In genomic region chrX:6644411-6644810, GRCh38 we compare ENCODE assay signal across 10 cellular contexts.
DNase-seq lines count a peak whose midpoint lies in the region; ATAC-seq, FAIRE-seq and TF ChIP-seq lines count a peak whose summit lies in the region.
"Had no signal": no experiment of that assay in that cellular context is flagged by ENCODE, and none has a peak within 500 bp of the region (broad histone marks: within the 10 kb centered on the region; RNA-seq: fewer than 3 reads in every experiment).

No MANE protein-coding gene starts in this region.

- H3K9me3 ChIP-seq in WERI-Rb-1 (ENCODE audit: severe bottlenecking): no peaks in the 10 kb centered on the region
- no peaks in the 10 kb centered on the region for H3K9me3 ChIP-seq in keratinocyte (ENCODE audit: control insufficient read depth, low read depth, low read length)

- dilution Hi-C loops in keratinocyte (cut with MboI; ENCODE audit: extremely low pct_ligation_motif_present, low sequenced_read_pairs): no loop called here

- H3K4me1 Mint-ChIP-seq in activated naive CD8-positive, alpha-beta T cell treated with anti-CD3 and anti-CD28 coated beads, Interleukin-2, amount 50 U/mL, for 24 hours: no peaks in the 10 kb centered on the region

- TF ChIP-seq CTCF in WERI-Rb-1 (IDR thresholded peaks at IDR 0.05; ENCODE audit: low read depth, low read length) (peak; percentile 42), keratinocyte (optimal IDR thresholded peaks at IDR 0.05 in 1 of 3, IDR thresholded peaks at IDR 0.05 in 1 of 3, conservative IDR thresholded peaks at IDR 0.05 in 1 of 3; ENCODE audit: extremely low read depth in 1 of 3, insufficient read depth in 2 of 3, low read length in 3 of 3) (peak in 2 of 3 experiments; percentile 20 to 25)

- no peaks in the 10 kb centered on the region for H3K4me1 ChIP-seq in keratinocyte (ENCODE audit: control insufficient read depth, extremely low read depth, insufficient read depth, low read length)

- H3K9me3 Mint-ChIP-seq in activated naive CD8-positive, alpha-beta T cell treated with anti-CD3 and anti-CD28 coated beads, Interleukin-2, amount 50 U/mL, for 24 hours: no peaks in the 10 kb centered on the region

- no peaks in the 10 kb centered on the region for H3K36me3 Mint-ChIP-seq in activated naive CD8-positive, alpha-beta T cell treated with anti-CD3 and anti-CD28 coated beads, Interleukin-2, amount 50 U/mL, for 24 hours (ENCODE audit: low read depth)

- H3K79me2 ChIP-seq in keratinocyte (ENCODE audit: control insufficient read depth, insufficient read depth, low read length): no peaks in the 10 kb centered on the region

- peak; percentile 0 for DNase-seq in COLO668 (lab: John Stamatoyannopoulos, UW; ENCODE audit: unreplicated experiment)
- peak; percentile 4 for DNase-seq in HT1080 (ENCODE audit: low read depth)
- peak; percentile 18 for DNase-seq in WERI-Rb-1
- DNase-seq in keratinocyte (ENCODE audit: low read depth, low spot score): no peak
- DNase-seq in activated naive CD8-positive, alpha-beta T cell treated with anti-CD3 and anti-CD28 coated beads, Interleukin-2, amount 50 U/mL, for 24 hours: no peak
- DNase-seq: activated naive CD4-positive, alpha-beta T cell treated with Interleukin-2 at 50 U/mL for 16 hours; NCI-H1930 had no signal

- H3K27me3 ChIP-seq in WERI-Rb-1 (ENCODE audit: insufficient read depth, low read depth, severe bottlenecking) (no peaks in the 10 kb centered on the region), keratinocyte (ENCODE audit: control insufficient read depth, extremely low read depth, insufficient read depth, low read length) (no peaks in the 10 kb centered on the region)

- H3K27ac ChIP-seq in WERI-Rb-1: no peak overlapping the region
- H3K27ac ChIP-seq in keratinocyte (ENCODE audit: control insufficient read depth, insufficient read depth, low read length): no peak overlapping the region
- H3K27ac ChIP-seq: skin epidermis had no signal

- no peak overlapping the region for H3K9ac ChIP-seq in keratinocyte (ENCODE audit: control insufficient read depth, extremely low read depth, insufficient read depth, low read length)

- H4K20me1 ChIP-seq in keratinocyte (ENCODE audit: control insufficient read depth, extremely low read depth, insufficient read depth, low read length): no peaks in the 10 kb centered on the region

- no peaks in the 10 kb centered on the region for H3K9me1 ChIP-seq in keratinocyte (ENCODE audit: control insufficient read depth, extremely low read depth, insufficient read depth, low read length)

- H3K4me3 ChIP-seq in WERI-Rb-1 (ENCODE audit: low read depth, low read length) (no peak overlapping the region), keratinocyte (ENCODE audit: control insufficient read depth in 2 of 3, extremely low read depth in 1 of 3, insufficient read depth in 2 of 3, low read depth in 1 of 3, low read length in 3 of 3) (no peak overlapping the region)
- H3K4me3 ChIP-seq: skin epidermis had no signal

- no peak overlapping the region for H3K27ac Mint-ChIP-seq in activated naive CD8-positive, alpha-beta T cell treated with anti-CD3 and anti-CD28 coated beads, Interleukin-2, amount 50 U/mL, for 24 hours

- no peaks in the 10 kb centered on the region for H3K27me3 Mint-ChIP-seq in activated naive CD8-positive, alpha-beta T cell treated with anti-CD3 and anti-CD28 coated beads, Interleukin-2, amount 50 U/mL, for 24 hours

- H3K4me3 Mint-ChIP-seq in activated naive CD8-positive, alpha-beta T cell treated with anti-CD3 and anti-CD28 coated beads, Interleukin-2, amount 50 U/mL, for 24 hours: no peak overlapping the region

- H3K4me2 ChIP-seq in keratinocyte (ENCODE audit: control insufficient read depth, extremely low read depth, insufficient read depth, low read depth, low read length): no peak overlapping the region

- H3K36me3 ChIP-seq in WERI-Rb-1 (no peaks in the 10 kb centered on the region), keratinocyte (ENCODE audit: control insufficient read depth in 2 of 2, extremely low read depth in 1 of 2, insufficient read depth in 2 of 2, low read length in 2 of 2) (no peaks in the 10 kb centered on the region)

- no peak overlapping the region for H2AFZ ChIP-seq in keratinocyte (ENCODE audit: control insufficient read depth, low read length)

- FAIRE-seq in keratinocyte (lab: Jason Lieb, UNC): no peak

- ATAC-seq in HG03521 (IDR thresholded peaks at IDR 0.05; ENCODE audit: unreplicated experiment): no peak
- no peak for ATAC-seq in HG02852 (IDR thresholded peaks at IDR 0.05; ENCODE audit: unreplicated experiment)
- ATAC-seq in activated naive CD8-positive, alpha-beta T cell treated with anti-CD3 and anti-CD28 coated beads, Interleukin-2, amount 50 U/mL, for 24 hours: no peak

Comparison
In these comparisons a context has a peak if more than half of its experiments do, and no peak if none do; other contexts are left out.
1. DNase-seq: peak in COLO668 (single experiment), HT1080 (single experiment) and WERI-Rb-1 (single experiment); none in keratinocyte (single experiment) and activated naive CD8-positive, alpha-beta T cell treated with anti-CD3 and anti-CD28 coated beads, Interleukin-2, amount 50 U/mL, for 24 hours (single experiment).